In the genomic region with DNA sequence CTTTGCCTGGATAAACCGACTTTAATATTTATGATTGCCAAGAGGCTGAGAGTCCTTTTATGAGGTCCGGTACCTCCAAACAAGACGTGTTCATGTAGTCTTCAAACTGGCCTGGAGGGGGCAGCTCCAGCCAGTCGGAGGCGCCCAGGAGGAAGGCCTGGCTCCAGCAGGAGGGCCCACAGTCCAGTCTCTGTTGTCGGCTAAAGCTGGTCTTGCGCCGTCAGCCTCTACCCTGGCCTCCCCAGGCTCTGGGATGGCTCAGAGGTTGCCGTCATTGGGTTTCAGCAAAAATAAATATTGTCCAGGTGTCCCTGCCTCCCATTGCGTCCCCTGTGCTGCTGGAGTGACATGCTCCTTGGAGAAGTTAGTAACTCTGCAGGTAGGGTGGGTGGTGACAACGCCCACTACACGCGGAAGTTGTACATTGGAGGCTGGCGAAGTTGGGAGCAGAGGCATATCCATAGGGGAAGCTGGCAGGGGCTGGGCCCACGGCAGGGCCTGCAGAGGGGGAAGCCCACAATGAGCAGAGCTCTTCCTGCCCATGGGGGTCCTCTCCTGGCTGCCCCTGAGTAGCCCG, we compare ENCODE assay signal across 1 cellular context.
TF ChIP-seq lines count a peak whose summit lies in the region.

No MANE protein-coding gene starts in this region.

TF ChIP-seq in WTC11, 78 proteins besides CTCF, POLR2A, EP300 and RAD21 (continued from another document):
- TF ChIP-seq, protein P1, sequence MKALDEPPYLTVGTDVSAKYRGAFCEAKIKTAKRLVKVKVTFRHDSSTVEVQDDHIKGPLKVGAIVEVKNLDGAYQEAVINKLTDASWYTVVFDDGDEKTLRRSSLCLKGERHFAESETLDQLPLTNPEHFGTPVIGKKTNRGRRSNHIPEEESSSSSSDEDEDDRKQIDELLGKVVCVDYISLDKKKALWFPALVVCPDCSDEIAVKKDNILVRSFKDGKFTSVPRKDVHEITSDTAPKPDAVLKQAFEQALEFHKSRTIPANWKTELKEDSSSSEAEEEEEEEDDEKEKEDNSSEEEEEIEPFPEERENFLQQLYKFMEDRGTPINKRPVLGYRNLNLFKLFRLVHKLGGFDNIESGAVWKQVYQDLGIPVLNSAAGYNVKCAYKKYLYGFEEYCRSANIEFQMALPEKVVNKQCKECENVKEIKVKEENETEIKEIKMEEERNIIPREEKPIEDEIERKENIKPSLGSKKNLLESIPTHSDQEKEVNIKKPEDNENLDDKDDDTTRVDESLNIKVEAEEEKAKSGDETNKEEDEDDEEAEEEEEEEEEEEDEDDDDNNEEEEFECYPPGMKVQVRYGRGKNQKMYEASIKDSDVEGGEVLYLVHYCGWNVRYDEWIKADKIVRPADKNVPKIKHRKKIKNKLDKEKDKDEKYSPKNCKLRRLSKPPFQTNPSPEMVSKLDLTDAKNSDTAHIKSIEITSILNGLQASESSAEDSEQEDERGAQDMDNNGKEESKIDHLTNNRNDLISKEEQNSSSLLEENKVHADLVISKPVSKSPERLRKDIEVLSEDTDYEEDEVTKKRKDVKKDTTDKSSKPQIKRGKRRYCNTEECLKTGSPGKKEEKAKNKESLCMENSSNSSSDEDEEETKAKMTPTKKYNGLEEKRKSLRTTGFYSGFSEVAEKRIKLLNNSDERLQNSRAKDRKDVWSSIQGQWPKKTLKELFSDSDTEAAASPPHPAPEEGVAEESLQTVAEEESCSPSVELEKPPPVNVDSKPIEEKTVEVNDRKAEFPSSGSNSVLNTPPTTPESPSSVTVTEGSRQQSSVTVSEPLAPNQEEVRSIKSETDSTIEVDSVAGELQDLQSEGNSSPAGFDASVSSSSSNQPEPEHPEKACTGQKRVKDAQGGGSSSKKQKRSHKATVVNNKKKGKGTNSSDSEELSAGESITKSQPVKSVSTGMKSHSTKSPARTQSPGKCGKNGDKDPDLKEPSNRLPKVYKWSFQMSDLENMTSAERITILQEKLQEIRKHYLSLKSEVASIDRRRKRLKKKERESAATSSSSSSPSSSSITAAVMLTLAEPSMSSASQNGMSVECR (CRISPR knock-in tag; IDR thresholded peaks at IDR 0.05; ENCODE audit: borderline replicate concordance): 0 out of 2 replicates have a peak, but pooled peaks have one; percentile 1
- TF ChIP-seq, protein P2, sequence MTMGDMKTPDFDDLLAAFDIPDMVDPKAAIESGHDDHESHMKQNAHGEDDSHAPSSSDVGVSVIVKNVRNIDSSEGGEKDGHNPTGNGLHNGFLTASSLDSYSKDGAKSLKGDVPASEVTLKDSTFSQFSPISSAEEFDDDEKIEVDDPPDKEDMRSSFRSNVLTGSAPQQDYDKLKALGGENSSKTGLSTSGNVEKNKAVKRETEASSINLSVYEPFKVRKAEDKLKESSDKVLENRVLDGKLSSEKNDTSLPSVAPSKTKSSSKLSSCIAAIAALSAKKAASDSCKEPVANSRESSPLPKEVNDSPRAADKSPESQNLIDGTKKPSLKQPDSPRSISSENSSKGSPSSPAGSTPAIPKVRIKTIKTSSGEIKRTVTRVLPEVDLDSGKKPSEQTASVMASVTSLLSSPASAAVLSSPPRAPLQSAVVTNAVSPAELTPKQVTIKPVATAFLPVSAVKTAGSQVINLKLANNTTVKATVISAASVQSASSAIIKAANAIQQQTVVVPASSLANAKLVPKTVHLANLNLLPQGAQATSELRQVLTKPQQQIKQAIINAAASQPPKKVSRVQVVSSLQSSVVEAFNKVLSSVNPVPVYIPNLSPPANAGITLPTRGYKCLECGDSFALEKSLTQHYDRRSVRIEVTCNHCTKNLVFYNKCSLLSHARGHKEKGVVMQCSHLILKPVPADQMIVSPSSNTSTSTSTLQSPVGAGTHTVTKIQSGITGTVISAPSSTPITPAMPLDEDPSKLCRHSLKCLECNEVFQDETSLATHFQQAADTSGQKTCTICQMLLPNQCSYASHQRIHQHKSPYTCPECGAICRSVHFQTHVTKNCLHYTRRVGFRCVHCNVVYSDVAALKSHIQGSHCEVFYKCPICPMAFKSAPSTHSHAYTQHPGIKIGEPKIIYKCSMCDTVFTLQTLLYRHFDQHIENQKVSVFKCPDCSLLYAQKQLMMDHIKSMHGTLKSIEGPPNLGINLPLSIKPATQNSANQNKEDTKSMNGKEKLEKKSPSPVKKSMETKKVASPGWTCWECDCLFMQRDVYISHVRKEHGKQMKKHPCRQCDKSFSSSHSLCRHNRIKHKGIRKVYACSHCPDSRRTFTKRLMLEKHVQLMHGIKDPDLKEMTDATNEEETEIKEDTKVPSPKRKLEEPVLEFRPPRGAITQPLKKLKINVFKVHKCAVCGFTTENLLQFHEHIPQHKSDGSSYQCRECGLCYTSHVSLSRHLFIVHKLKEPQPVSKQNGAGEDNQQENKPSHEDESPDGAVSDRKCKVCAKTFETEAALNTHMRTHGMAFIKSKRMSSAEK (CRISPR knock-in tag; IDR thresholded peaks at IDR 0.05; ENCODE audit: borderline replicate concordance): no peak
- TF ChIP-seq CDX4 (CRISPR knock-in tag; IDR thresholded peaks at IDR 0.05; ENCODE audit: borderline replicate concordance): no peak
- TF ChIP-seq FOXP1 (CRISPR knock-in tag; IDR thresholded peaks at IDR 0.05; ENCODE audit: borderline replicate concordance): no peak
- no peak for TF ChIP-seq NFE2L1 (CRISPR knock-in tag; IDR thresholded peaks at IDR 0.05)
- TF ChIP-seq ZBTB43 (CRISPR knock-in tag; IDR thresholded peaks at IDR 0.05): no peak
- no peak for TF ChIP-seq ZNF121 (CRISPR knock-in tag; IDR thresholded peaks at IDR 0.05)
- no peak for TF ChIP-seq ETV6 (CRISPR knock-in tag; IDR thresholded peaks at IDR 0.05)
- TF ChIP-seq ATF6 (CRISPR knock-in tag; IDR thresholded peaks at IDR 0.05): no peak
- no peak for TF ChIP-seq ZNF512 (CRISPR knock-in tag; IDR thresholded peaks at IDR 0.05; ENCODE audit: borderline replicate concordance)
- no peak for TF ChIP-seq GRHL2 (CRISPR knock-in tag; IDR thresholded peaks at IDR 0.05; ENCODE audit: insufficient replicate concordance, severe bottlenecking)
